ENCODE assay signal across 8 cellular contexts in the genomic region with DNA sequence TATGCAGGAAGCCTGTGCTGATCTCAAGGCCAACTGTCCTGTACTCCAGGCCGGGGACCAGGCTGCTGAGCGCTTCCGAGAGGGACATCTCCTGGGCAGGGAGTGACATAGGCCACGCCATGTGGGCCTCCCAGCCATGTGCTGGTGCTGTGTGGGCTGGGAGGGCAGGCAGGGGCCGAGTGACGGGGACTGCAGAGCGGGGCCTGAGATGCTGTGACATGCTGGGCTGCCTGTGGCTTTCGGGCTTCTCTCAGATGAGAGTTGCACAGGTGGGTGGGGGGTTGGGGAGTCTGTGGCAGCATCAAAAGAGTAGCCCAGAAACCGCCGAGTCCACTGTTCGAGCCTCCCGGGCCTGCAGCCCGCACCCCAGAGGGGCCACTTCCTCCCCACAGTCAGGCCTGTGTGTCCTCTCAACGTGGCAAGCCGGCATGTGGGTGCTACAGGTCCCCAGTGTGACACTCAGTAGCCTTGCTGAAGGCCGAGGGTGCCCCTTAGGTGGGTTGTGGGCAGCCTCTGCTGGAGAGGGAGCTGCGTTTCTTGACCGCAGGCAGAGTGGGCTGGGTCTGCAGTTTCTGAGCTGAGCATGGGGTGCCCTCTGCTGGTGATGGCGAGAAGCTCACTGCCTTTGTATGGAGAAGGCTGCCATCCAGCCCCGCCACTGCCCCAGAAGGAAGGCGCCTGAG.
DNase-seq lines count a peak whose midpoint lies in the region; TF ChIP-seq lines count a peak whose summit lies in the region.

No MANE protein-coding gene starts in this region.

- H3K9me3 Mint-ChIP-seq in HFFc6, result no peaks in the 10 kb centered on the region

- TF ChIP-seq CTCF in HFFc6 (IDR thresholded peaks at IDR 0.05) (peak; percentile 96), epithelial cell of esophagus (IDR thresholded peaks at IDR 0.05; ENCODE audit: insufficient read depth, low read depth, low read length, missing control alignments) (peak; percentile 91)

- peak overlapping the region; percentile 6 to 48 for H3K27ac ChIP-seq in mucosa of rectum (ENCODE audit: low read depth in 2 of 2, low read length in 2 of 2)

- H3K36me3 Mint-ChIP-seq in HFFc6 (ENCODE audit: low read depth), result no peaks in the 10 kb centered on the region; the same call in 1 of the 2 replicates

- H3K27ac Mint-ChIP-seq in HFFc6, result peak overlapping the region; percentile 82

- H3K4me3 Mint-ChIP-seq in HFFc6, result no peak overlapping the region

- peaks cover 3% of the 10 kb centered on the region for H3K27me3 Mint-ChIP-seq in HFFc6 (ENCODE audit: insufficient read depth)

- no peak overlapping the region for H3K4me3 ChIP-seq in epithelial cell of esophagus (ENCODE audit: low read length)
- no peak overlapping the region for H3K4me3 ChIP-seq in mucosa of rectum (ENCODE audit: low read length in 2 of 2)

- peaks cover 26% of the 10 kb centered on the region for H3K4me1 Mint-ChIP-seq in HFFc6 (ENCODE audit: low read depth)

- no peak overlapping the region for H3K9ac ChIP-seq in mucosa of rectum (ENCODE audit: low read depth in 1 of 2, low read length in 2 of 2)

- no peaks in the 10 kb centered on the region for H3K27me3 ChIP-seq in mucosa of rectum (ENCODE audit: control insufficient read depth in 2 of 2, insufficient read depth in 2 of 2, low read length in 2 of 2)

- peaks cover 19 to 25% of the 10 kb centered on the region in 2 donors for H3K4me1 ChIP-seq in mucosa of rectum (ENCODE audit: control insufficient read depth in 2 of 2, insufficient read depth in 2 of 2, low read length in 2 of 2)

- H3K36me3 ChIP-seq in mucosa of rectum (ENCODE audit: control insufficient read depth in 2 of 2, insufficient read depth in 2 of 2, low read length in 2 of 2), result peaks cover 24 to 27% of the 10 kb centered on the region in 2 donors

- H3K9me3 ChIP-seq in mucosa of rectum (ENCODE audit: control insufficient read depth in 2 of 2, low read length in 2 of 2), result no peaks in the 10 kb centered on the region

- DNase-seq in C1 segment of cervical spinal cord (lab: John Stamatoyannopoulos, UW), result peak in 13 of 14 donors; percentile 24 to 84 (median 68)
- DNase-seq in HFFc6, result peak; percentile 57
- peak; percentile 39 to 64 for DNase-seq in NOMO-1 (lab: John Stamatoyannopoulos, UW; ENCODE audit: unreplicated experiment in 2 of 2)
- peak; percentile 66 for DNase-seq in activated CD8-positive, alpha-beta memory T cell treated with anti-CD3 and anti-CD28 coated beads, Interleukin-2, amount 50 U/mL, for 24 hours (ENCODE audit: extremely low read depth)
- peak; percentile 88 for DNase-seq in epithelial cell of esophagus (ENCODE audit: low read depth)
- DNase-seq in stimulated activated CD8-positive, alpha-beta memory T cell treated with anti-CD3 and anti-CD28 coated beads, Interleukin-2, amount 100 ng/mL, for 48 hours (ENCODE audit: low read depth in 2 of 2), result peak; percentile 65 to 77
- no peak for DNase-seq in foreskin melanocyte
